Comparison of ENCODE assay signal across 9 cellular contexts in the genomic region with DNA sequence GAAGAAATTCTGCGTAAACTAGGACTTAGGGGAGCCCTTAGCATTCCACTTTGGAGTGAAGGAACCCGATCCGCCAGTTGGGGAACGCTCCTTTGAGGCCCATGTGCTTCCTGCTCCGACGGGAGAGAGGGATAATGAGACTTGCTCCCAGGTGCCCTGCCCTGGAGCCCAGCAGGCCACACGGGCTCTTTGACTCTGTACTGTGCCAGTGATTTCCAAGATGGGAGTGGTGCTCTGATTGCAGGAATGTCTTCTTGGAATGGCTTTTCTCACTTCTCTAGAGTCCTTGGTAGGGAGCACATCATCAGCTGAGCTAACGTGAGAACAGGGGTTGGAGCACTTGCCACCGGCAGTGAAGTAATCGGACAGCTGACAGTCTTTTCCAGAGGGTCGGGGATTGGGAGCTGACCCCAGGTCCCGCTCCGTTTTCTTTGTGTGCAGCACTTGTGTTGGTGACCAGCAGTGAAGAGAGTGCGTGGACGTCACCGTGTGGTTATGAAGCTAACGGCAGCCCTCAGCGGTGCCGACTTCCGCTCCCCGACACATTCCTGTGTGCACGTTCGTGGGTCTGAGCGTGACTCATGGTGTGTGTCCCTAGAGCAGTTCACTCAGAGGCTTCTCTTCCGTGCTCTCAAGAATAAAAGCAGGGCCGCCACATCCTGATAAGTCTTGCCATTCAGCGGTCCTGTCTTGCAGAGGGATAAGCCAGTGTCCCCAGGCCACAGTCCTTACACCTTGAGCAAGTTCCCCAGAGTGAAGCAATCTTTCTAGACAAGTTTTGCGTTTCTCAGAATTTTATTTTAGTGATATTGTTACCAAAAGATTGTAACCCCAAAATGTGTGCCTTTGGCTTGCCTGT. TPM values are rescaled to one million over a fixed set of nuclear protein-coding genes. Genes with fewer than 3 reads are reported as not detected.
DNase-seq lines count a peak whose midpoint lies in the region; ATAC-seq and TF ChIP-seq lines count a peak whose summit lies in the region.
"Had no signal": no experiment of that assay in that cellular context is flagged by ENCODE, and none has a peak within 500 bp of the region (broad histone marks: within the 10 kb centered on the region; RNA-seq: fewer than 3 reads in every experiment).

No MANE protein-coding gene starts in this region.

- H3K27ac ChIP-seq in psoas muscle: peak overlapping the region; percentile 66

- TF ChIP-seq CTCF in WI38 (IDR thresholded peaks at IDR 0.05; ENCODE audit: low read depth, low read length) (peak; percentile 35), psoas muscle (IDR thresholded peaks at IDR 0.05) (peak; percentile 26)

- intact Hi-C loops in Right ventricle myocardium superior (cut with DNase I) (loop anchor here (2.0 kb wide), 1 partner anchor 90 kb away; no protein-coding TSS in a partner anchor), psoas muscle (cut with DNase I) (loop anchor here in 1 of 2 donors (5.0 kb wide), 2 partner anchors 88 to 153 kb away; no protein-coding TSS in a partner anchor)

- peak; percentile 98 for DNase-seq in EL
- DNase-seq in Right ventricle myocardium superior: peak; percentile 88
- DNase-seq in psoas muscle: peak; percentile 85 to 89
- no peak for DNase-seq in NCI-H2107 treated with DMSO at 0.1 percent for 48 hours (lab: John Stamatoyannopoulos, UW; ENCODE audit: unreplicated experiment)
- DNase-seq in NCI-H226: no peak
- no peak for DNase-seq in NCI-H146 (lab: John Stamatoyannopoulos, UW)
- DNase-seq: NCI-H524 had no signal

- no peaks in the 10 kb centered on the region for H3K27me3 ChIP-seq in psoas muscle (ENCODE audit: insufficient read depth in 3 of 3, low read length in 2 of 3)

- H3K9me3 ChIP-seq in psoas muscle: no peaks in the 10 kb centered on the region

- peaks cover 18% of the 10 kb centered on the region for H3K4me1 ChIP-seq in psoas muscle

- H3K36me3 ChIP-seq in psoas muscle (ENCODE audit: insufficient read depth in 1 of 2, low read depth in 1 of 2): peaks cover 7 to 55% of the 10 kb centered on the region in 2 donors

- WGBS in psoas muscle, 3 donors: 32 to 41% (median 34%) methylated on average over 28 of the region's 28 CpGs

- H3K4me3 ChIP-seq in WI38 (ENCODE audit: low read depth, low read length) (peak overlapping the region; percentile 2; the same call in 1 of the 2 replicates), psoas muscle (no peak overlapping the region)

- ATAC-seq in Right ventricle myocardium superior (ENCODE audit: poor library complexity) (peak; percentile 90), psoas muscle (peak; percentile 91 to 97 (median 94)), GM19324 (IDR thresholded peaks at IDR 0.05; ENCODE audit: low FRiP score, unreplicated experiment) (no peak)

RNA-seq across cellular contexts. Expression of a gene that starts 25.6 kb away (rescaled TPM):
- total RNA-seq in Right ventricle myocardium superior (31.5 TPM), psoas muscle (10 to 100 TPM; 30.6 to 41.0 (median 34.5) TPM)
- 10 to 100 TPM; 15.5 to 31.2 (median 26.4) TPM for polyA plus RNA-seq in psoas muscle

RNA-seq across cellular contexts. Expression of a gene that starts 35.9 kb away (rescaled TPM):
- total RNA-seq in Right ventricle myocardium superior (not detected), psoas muscle (not detected)
- under 1 TPM in 2 of 3 donors, not detected in 1; 0.01 to 0.03 TPM for polyA plus RNA-seq in psoas muscle

Comparison
In these comparisons a context has a peak if more than half of its experiments do, and no peak if none do; other contexts are left out.
1. DNase-seq: peak in EL (single experiment), Right ventricle myocardium superior (single experiment) and psoas muscle (2 of 2); none in NCI-H2107 treated with DMSO at 0.1 percent for 48 hours (single experiment), NCI-H226 (single experiment) and NCI-H146 (single experiment).